ENCODE assay signal across 34 cellular contexts in the genomic region with DNA sequence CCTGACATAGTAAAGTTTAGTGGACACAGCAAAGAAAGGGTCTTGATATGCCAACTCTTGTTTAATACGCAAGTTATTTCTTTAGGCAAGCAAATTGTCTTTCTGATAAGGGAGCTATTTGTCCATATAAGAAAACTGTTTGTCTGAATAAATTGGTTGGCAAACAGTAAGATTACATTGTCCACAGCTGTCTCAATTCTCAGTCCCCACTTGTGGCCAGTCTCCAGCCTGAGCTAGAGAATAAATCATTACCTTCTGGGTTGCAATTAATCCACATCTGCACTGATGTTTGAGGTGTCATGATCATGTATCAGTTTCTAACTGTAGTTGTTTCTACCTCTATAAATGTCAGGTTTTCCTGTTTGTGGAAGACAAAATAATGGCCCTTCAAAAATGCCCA.
"Had no signal": no experiment of that assay in that cellular context is flagged by ENCODE, and none has a peak within 500 bp of the region (broad histone marks: within the 10 kb centered on the region; RNA-seq: fewer than 3 reads in every experiment).

No MANE protein-coding gene starts in this region.

- H3K4me3 ChIP-seq: adrenal gland, breast epithelium, coronary artery, dorsolateral prefrontal cortex had no signal

- ATAC-seq: activated CD4-positive, CD25-positive, alpha-beta regulatory T cell treated with anti-CD3 and anti-CD28 coated beads, Interleukin-2, amount 50 U/mL, for 24 hours; activated CD8-positive, alpha-beta T cell treated with anti-CD3 and anti-CD28 coated beads for 36 hours; activated naive CD8-positive, alpha-beta T cell treated with anti-CD3 and anti-CD28 coated beads, Interleukin-2, amount 50 U/mL, for 24 hours; activated T-cell treated with anti-CD3 and anti-CD28 coated beads, Interleukin-2, amount 50 U/mL, for 4 hours; esophagus mucosa; T-helper 17 cell had no signal

- H3K27ac Mint-ChIP-seq: activated B cell treated with CpG ODN at 0.5 μM for 24 hours; activated CD8-positive, alpha-beta T cell treated with anti-CD3 and anti-CD28 coated beads for 36 hours; activated naive CD4-positive, alpha-beta T cell treated with anti-CD3 and anti-CD28 coated beads for 36 hours; activated naive CD4-positive, alpha-beta T cell treated with anti-CD3 and anti-CD28 coated beads, Interleukin-2, amount 50 U/mL, for 24 hours; activated naive CD8-positive, alpha-beta T cell treated with anti-CD3 and anti-CD28 coated beads for 36 hours; activated naive CD8-positive, alpha-beta T cell treated with anti-CD3 and anti-CD28 coated beads, Interleukin-2, amount 50 U/mL, for 24 hours; activated T-helper 2 cell treated with anti-CD3 and anti-CD28 coated beads, Interferon-gamma antibody, Interleukin-2, Interleukin-4, amounts not matched to agents 10 μg/mL and 5 μg/mL and 100 μg/mL, durations not matched to agents 14 hours and 24 hours and 36 hours; brain; dendritic cell treated with granulocyte-macrophage colony-stimulating factor and Interleukin-4, amounts not matched to agents 40 ng/mL and 50 ng/mL, for 4 days; endodermal cell; T-helper 17 cell; T-helper 2 cell treated with Interferon-gamma antibody and Interleukin-4, amounts not matched to agents 5 μg/mL and 100 μg/mL, for 36 hours had no signal

- H3K4me3 Mint-ChIP-seq: activated B cell treated with CpG ODN at 0.5 μM for 24 hours; activated CD8-positive, alpha-beta T cell treated with anti-CD3 and anti-CD28 coated beads for 36 hours; activated naive CD4-positive, alpha-beta T cell treated with anti-CD3 and anti-CD28 coated beads for 36 hours; activated naive CD4-positive, alpha-beta T cell treated with anti-CD3 and anti-CD28 coated beads, Interleukin-2, amount 50 U/mL, for 24 hours; activated naive CD8-positive, alpha-beta T cell treated with anti-CD3 and anti-CD28 coated beads for 36 hours; activated naive CD8-positive, alpha-beta T cell treated with anti-CD3 and anti-CD28 coated beads, Interleukin-2, amount 50 U/mL, for 24 hours; activated T-cell treated with anti-CD3 and anti-CD28 coated beads, Interleukin-2, amount 50 U/mL, for 4 hours; brain; central memory CD8-positive, alpha-beta T cell; dendritic cell treated with granulocyte-macrophage colony-stimulating factor and Interleukin-4, amounts not matched to agents 40 ng/mL and 50 ng/mL, for 4 days; endodermal cell; T-helper 17 cell; T-helper 2 cell treated with Interferon-gamma antibody and Interleukin-4, amounts not matched to agents 5 μg/mL and 100 μg/mL, for 36 hours had no signal

- H3K4me1 ChIP-seq: adrenal gland, breast epithelium had no signal

- H3K36me3 Mint-ChIP-seq: activated naive CD4-positive, alpha-beta T cell treated with anti-CD3 and anti-CD28 coated beads, Interleukin-2, amount 50 U/mL, for 24 hours; activated naive CD8-positive, alpha-beta T cell treated with anti-CD3 and anti-CD28 coated beads for 36 hours; brain had no signal

- H3K27ac ChIP-seq: adrenal gland, breast epithelium, coronary artery, WERI-Rb-1 had no signal

- FAIRE-seq: frontal cortex had no signal

- H3K9me3 Mint-ChIP-seq: activated B cell treated with CpG ODN at 0.5 μM for 24 hours; activated CD8-positive, alpha-beta T cell treated with anti-CD3 and anti-CD28 coated beads for 36 hours; activated naive CD4-positive, alpha-beta T cell treated with anti-CD3 and anti-CD28 coated beads for 36 hours; activated naive CD4-positive, alpha-beta T cell treated with anti-CD3 and anti-CD28 coated beads, Interleukin-2, amount 50 U/mL, for 24 hours; activated naive CD8-positive, alpha-beta T cell treated with anti-CD3 and anti-CD28 coated beads for 36 hours; activated T-cell treated with anti-CD3 and anti-CD28 coated beads, Interleukin-2, amount 50 U/mL, for 4 hours; activated T-helper 2 cell treated with anti-CD3 and anti-CD28 coated beads, Interferon-gamma antibody, Interleukin-2, Interleukin-4, amounts not matched to agents 10 μg/mL and 5 μg/mL and 100 μg/mL, durations not matched to agents 14 hours and 24 hours and 36 hours; brain; central memory CD8-positive, alpha-beta T cell; dendritic cell treated with granulocyte-macrophage colony-stimulating factor and Interleukin-4, amounts not matched to agents 40 ng/mL and 50 ng/mL, for 4 days; endodermal cell; T-helper 2 cell treated with Interferon-gamma antibody and Interleukin-4, amounts not matched to agents 5 μg/mL and 100 μg/mL, for 36 hours had no signal

- H3K4me1 Mint-ChIP-seq: activated B cell treated with CpG ODN at 0.5 μM for 24 hours; activated naive CD4-positive, alpha-beta T cell treated with anti-CD3 and anti-CD28 coated beads, Interleukin-2, amount 50 U/mL, for 24 hours; activated naive CD8-positive, alpha-beta T cell treated with anti-CD3 and anti-CD28 coated beads for 36 hours; activated naive CD8-positive, alpha-beta T cell treated with anti-CD3 and anti-CD28 coated beads, Interleukin-2, amount 50 U/mL, for 24 hours; central memory CD8-positive, alpha-beta T cell; T-helper 17 cell had no signal

- H3K9me3 ChIP-seq: adrenal gland, breast epithelium had no signal

- H3K36me3 ChIP-seq: adrenal gland, breast epithelium, WERI-Rb-1 had no signal

- H3K27me3 Mint-ChIP-seq: activated CD8-positive, alpha-beta T cell treated with anti-CD3 and anti-CD28 coated beads for 36 hours; brain; dendritic cell treated with granulocyte-macrophage colony-stimulating factor and Interleukin-4, amounts not matched to agents 40 ng/mL and 50 ng/mL, for 4 days had no signal

- H3K27me3 ChIP-seq: adrenal gland, breast epithelium, dorsolateral prefrontal cortex had no signal

- DNase-seq: activated B cell treated with CpG ODN at 0.5 μM for 24 hours; activated CD4-positive, alpha-beta T cell treated with anti-CD3 and anti-CD28 coated beads for 48 hours; activated CD4-positive, alpha-beta T cell treated with anti-CD3 and anti-CD28 coated beads, Interleukin-2, amount 50 U/mL, for 1 hour; activated CD4-positive, alpha-beta T cell treated with anti-CD3 and anti-CD28 coated beads, Interleukin-2, amount 50 U/mL, for 48 hours; activated CD8-positive, alpha-beta memory T cell treated with anti-CD3 and anti-CD28 coated beads for 24 hours; activated CD8-positive, alpha-beta T cell treated with anti-CD3 and anti-CD28 coated beads for 36 hours; activated effector memory CD4-positive, alpha-beta T cell treated with anti-CD3 and anti-CD28 coated beads, Interleukin-2, amount 50 U/mL, for 16 hours; activated naive CD4-positive, alpha-beta T cell treated with anti-CD3 and anti-CD28 coated beads for 36 hours; activated naive CD8-positive, alpha-beta T cell treated with anti-CD3 and anti-CD28 coated beads for 36 hours; activated naive CD8-positive, alpha-beta T cell treated with anti-CD3 and anti-CD28 coated beads, Interleukin-2, amount 50 U/mL, for 24 hours; activated T-cell treated with anti-CD3 and anti-CD28 coated beads, Interleukin-2, amount 50 U/mL, for 4 hours; adrenal gland; amygdala; aorta; dorsolateral prefrontal cortex; effector memory CD4-positive, alpha-beta T cell; foreskin fibroblast; head of caudate nucleus; T-helper 1 cell; T-helper 17 cell; T1000; WERI-Rb-1 had no signal
